21 cellular contexts compared by ENCODE assay signal in genomic region chr12:33223956-33224355, GRCh38.
"Had no signal": no experiment of that assay in that cellular context is flagged by ENCODE, and none has a peak within 500 bp of the region (broad histone marks: within the 10 kb centered on the region; RNA-seq: fewer than 3 reads in every experiment).

No MANE protein-coding gene starts in this region.

- H3K4me1 ChIP-seq: esophagus muscularis mucosa, sigmoid colon, spleen had no signal

- ATAC-seq: activated naive CD8-positive, alpha-beta T cell treated with anti-CD3 and anti-CD28 coated beads, Interleukin-2, amount 50 U/mL, for 24 hours; activated T-cell treated with anti-CD3 and anti-CD28 coated beads, Interleukin-2, amount 50 U/mL, for 4 hours; stimulated activated memory B cell treated with anti-CD40 and anti-IgM and Interleukin-4, amounts not matched to agents 10 μg/mL and 1 μg/mL and 100 μg/mL, for 72 hours had no signal

- H3K4me3 Mint-ChIP-seq: activated naive CD4-positive, alpha-beta T cell treated with anti-CD3 and anti-CD28 coated beads, Interleukin-2, amount 10 ng/mL, durations not matched to agents 7 days and 5 days; activated naive CD8-positive, alpha-beta T cell treated with anti-CD3 and anti-CD28 coated beads, Interleukin-2, amount 50 U/mL, for 24 hours; activated T-cell treated with anti-CD3 and anti-CD28 coated beads, Interleukin-2, amount 50 U/mL, for 4 hours; brain; central memory CD8-positive, alpha-beta T cell; mesothelial cell of epicardium; nephron; stimulated activated memory B cell treated with anti-CD40 and anti-IgM and Interleukin-4, amounts not matched to agents 10 μg/mL and 1 μg/mL and 100 μg/mL, for 72 hours had no signal

- H3K4me1 Mint-ChIP-seq: activated naive CD4-positive, alpha-beta T cell treated with anti-CD3 and anti-CD28 coated beads, Interleukin-2, amount 10 ng/mL, durations not matched to agents 7 days and 5 days; activated naive CD8-positive, alpha-beta T cell treated with anti-CD3 and anti-CD28 coated beads, Interleukin-2, amount 50 U/mL, for 24 hours; brain; central memory CD8-positive, alpha-beta T cell; mesothelial cell of epicardium; nephron; stimulated activated memory B cell treated with anti-CD40 and anti-IgM and Interleukin-4, amounts not matched to agents 10 μg/mL and 1 μg/mL and 100 μg/mL, for 72 hours had no signal

- H3K4me3 ChIP-seq: coronary artery, esophagus muscularis mucosa, lung, sigmoid colon, spleen, thoracic aorta had no signal

- DNase-seq: activated CD4-positive, alpha-beta T cell treated with anti-CD3 and anti-CD28 coated beads, Interleukin-2, amount 50 U/mL, for 1 hour; activated CD4-positive, CD25-positive, alpha-beta regulatory T cell treated with anti-CD3 and anti-CD28 coated beads, Interleukin-2, amount 50 U/mL, for 72 hours; activated CD8-positive, alpha-beta memory T cell treated with anti-CD3 and anti-CD28 coated beads, Interleukin-2, amount 50 U/mL, for 4 hours; activated effector memory CD4-positive, alpha-beta T cell treated with Interleukin-2 at 50 U/mL for 16 hours; activated naive CD4-positive, alpha-beta T cell treated with anti-CD3 and anti-CD28 coated beads, Interleukin-2, amount 10 ng/mL, durations not matched to agents 7 days and 5 days; activated naive CD8-positive, alpha-beta T cell treated with anti-CD3 and anti-CD28 coated beads, Interleukin-2, amount 50 U/mL, for 24 hours; activated T-cell treated with anti-CD3 and anti-CD28 coated beads, Interleukin-2, amount 50 U/mL, for 4 hours; anterior cingulate cortex; hippocampal formation; sigmoid colon; spleen; stimulated activated CD4-positive, alpha-beta T cell treated with anti-CD3 and anti-CD28 coated beads, Interleukin-4, amount 100 ng/mL, for 4 hours had no signal

- H3K27ac Mint-ChIP-seq: activated naive CD4-positive, alpha-beta T cell treated with anti-CD3 and anti-CD28 coated beads, Interleukin-2, amount 10 ng/mL, durations not matched to agents 7 days and 5 days; activated naive CD8-positive, alpha-beta T cell treated with anti-CD3 and anti-CD28 coated beads, Interleukin-2, amount 50 U/mL, for 24 hours; brain; mesothelial cell of epicardium; nephron; stimulated activated memory B cell treated with anti-CD40 and anti-IgM and Interleukin-4, amounts not matched to agents 10 μg/mL and 1 μg/mL and 100 μg/mL, for 72 hours had no signal

- H3K27ac ChIP-seq: coronary artery, esophagus muscularis mucosa, sigmoid colon, spleen, thoracic aorta had no signal

- H3K36me3 ChIP-seq: esophagus muscularis mucosa, sigmoid colon, spleen, thoracic aorta had no signal

- H3K27me3 Mint-ChIP-seq: activated naive CD4-positive, alpha-beta T cell treated with anti-CD3 and anti-CD28 coated beads, Interleukin-2, amount 10 ng/mL, durations not matched to agents 7 days and 5 days; activated naive CD8-positive, alpha-beta T cell treated with anti-CD3 and anti-CD28 coated beads, Interleukin-2, amount 50 U/mL, for 24 hours; central memory CD8-positive, alpha-beta T cell; stimulated activated memory B cell treated with anti-CD40 and anti-IgM and Interleukin-4, amounts not matched to agents 10 μg/mL and 1 μg/mL and 100 μg/mL, for 72 hours had no signal

- H3K9me3 ChIP-seq: sigmoid colon, thoracic aorta had no signal

- H3K36me3 Mint-ChIP-seq: activated naive CD4-positive, alpha-beta T cell treated with anti-CD3 and anti-CD28 coated beads, Interleukin-2, amount 10 ng/mL, durations not matched to agents 7 days and 5 days; brain; stimulated activated memory B cell treated with anti-CD40 and anti-IgM and Interleukin-4, amounts not matched to agents 10 μg/mL and 1 μg/mL and 100 μg/mL, for 72 hours had no signal

- H3K27me3 ChIP-seq: esophagus muscularis mucosa, sigmoid colon, spleen had no signal
